Comparison of ENCODE assay signal across 12 cellular contexts in genomic region chr1:6801998-6802397, GRCh38. TPM values are rescaled to one million over a fixed set of nuclear protein-coding genes. Genes with fewer than 3 reads are reported as not detected.
A peak's percentile ranks its signal among the peaks of the same experiment; 100 is the strongest.
DNase-seq lines count a peak whose midpoint lies in the region; ATAC-seq and TF ChIP-seq lines count a peak whose summit lies in the region.
"Had no signal": no experiment of that assay in that cellular context is flagged by ENCODE, and none has a peak within 500 bp of the region (broad histone marks: within the 10 kb centered on the region; RNA-seq: fewer than 3 reads in every experiment).

No MANE protein-coding gene starts in this region.

- H3K27me3 ChIP-seq in left ventricle myocardium inferior (ENCODE audit: low read depth) (no peaks in the 10 kb centered on the region), testis (no peaks in the 10 kb centered on the region)
- H3K27me3 ChIP-seq: tibial nerve had no signal

- H3K27me3 Mint-ChIP-seq in HFFc6 (ENCODE audit: insufficient read depth), result no peaks in the 10 kb centered on the region
- H3K27me3 Mint-ChIP-seq in MCF 10A (ENCODE audit: insufficient read depth, unreplicated experiment), result no peaks in the 10 kb centered on the region
- no peaks in the 10 kb centered on the region for H3K27me3 Mint-ChIP-seq in activated naive CD8-positive, alpha-beta T cell treated with anti-CD3 and anti-CD28 coated beads, Interleukin-2, amount 50 U/mL, for 24 hours

- H3K27ac ChIP-seq in left ventricle myocardium inferior (replicated peaks) (peak overlapping the region; percentile 63), testis (peak overlapping the region in 1 of 2 donors; percentile 41)
- H3K27ac ChIP-seq: parathyroid adenoma, tibial nerve had no signal

- H3K27ac Mint-ChIP-seq in HFFc6 (peak overlapping the region; percentile 92), MCF 10A (ENCODE audit: low read depth, unreplicated experiment) (peak overlapping the region; percentile 90)
- H3K27ac Mint-ChIP-seq in activated naive CD8-positive, alpha-beta T cell treated with anti-CD3 and anti-CD28 coated beads, Interleukin-2, amount 50 U/mL, for 24 hours, result no peak overlapping the region

- H3K4me1 ChIP-seq in left ventricle myocardium inferior, result peaks cover 80% of the 10 kb centered on the region
- peaks cover 26% of the 10 kb centered on the region for H3K4me1 ChIP-seq in testis

- H3K4me3 ChIP-seq in left ventricle myocardium inferior (no peak overlapping the region), testis (no peak overlapping the region)
- H3K4me3 ChIP-seq: tibial nerve had no signal

- TF ChIP-seq CTCF in HFFc6 (IDR thresholded peaks at IDR 0.05) (no peak), MCF 10A (IDR thresholded peaks at IDR 0.05; ENCODE audit: unreplicated experiment) (no peak), left ventricle myocardium inferior (IDR thresholded peaks at IDR 0.05; ENCODE audit: borderline replicate concordance) (no peak), testis (IDR thresholded peaks at IDR 0.05) (no peak)

- intact Hi-C loops in MCF 10A (cut with micrococcal nuclease) (no loop called here), left ventricle myocardium inferior (cut with micrococcal nuclease) (no loop called here), testis (cut with DNase I; ENCODE audit: low total_unique reads) (no loop called here)

- no peak for TF ChIP-seq POLR2A in testis (IDR thresholded peaks at IDR 0.05)

- WGBS in testis, 2 donors, result 41 to 54% methylated on average over 3 of the region's 3 CpGs

- H3K4me1 Mint-ChIP-seq in HFFc6 (ENCODE audit: low read depth), result peaks cover 46% of the 10 kb centered on the region
- peaks cover 18% of the 10 kb centered on the region for H3K4me1 Mint-ChIP-seq in MCF 10A (ENCODE audit: insufficient read depth, unreplicated experiment)
- H3K4me1 Mint-ChIP-seq in activated naive CD8-positive, alpha-beta T cell treated with anti-CD3 and anti-CD28 coated beads, Interleukin-2, amount 50 U/mL, for 24 hours, result peaks cover 41% of the 10 kb centered on the region

- no peaks in the 10 kb centered on the region for H3K36me3 Mint-ChIP-seq in HFFc6 (ENCODE audit: low read depth)
- H3K36me3 Mint-ChIP-seq in MCF 10A (ENCODE audit: insufficient read depth, unreplicated experiment), result peaks cover 10% of the 10 kb centered on the region
- peaks cover 2% of the 10 kb centered on the region for H3K36me3 Mint-ChIP-seq in activated naive CD8-positive, alpha-beta T cell treated with anti-CD3 and anti-CD28 coated beads, Interleukin-2, amount 50 U/mL, for 24 hours (ENCODE audit: low read depth)

- CTCF ChIA-PET in MCF 10A (lab: Yijun Ruan, JAX), result interaction anchor here (0.6 to 1.9 kb wide), 9 partner anchors 9 to 584 kb away, joined by 3 to 6 read pairs (median 4); no protein-coding TSS in a partner anchor

- POLR2A ChIA-PET in MCF 10A (lab: Yijun Ruan, JAX), result interaction anchor here (0.8 to 1.5 kb wide), 7 partner anchors 9 to 69 kb away, joined by 3 to 15 read pairs (median 4); partner anchors contain the start of gene CAMTA1

- BruUV-seq in MCF 10A (replicated peaks; lab: Mats Ljungman, UMichigan), result no TSS peak

- H3K36me3 ChIP-seq in left ventricle myocardium inferior (no peaks in the 10 kb centered on the region), testis (ENCODE audit: low read depth, missing control alignments) (no peaks in the 10 kb centered on the region)
- H3K36me3 ChIP-seq: tibial nerve had no signal

- no peak for ATAC-seq in GM21717 (IDR thresholded peaks at IDR 0.05; ENCODE audit: unreplicated experiment)
- no peak for ATAC-seq in activated naive CD8-positive, alpha-beta T cell treated with anti-CD3 and anti-CD28 coated beads, Interleukin-2, amount 50 U/mL, for 24 hours

- peak overlapping the region; percentile 78 for H3K4me3 Mint-ChIP-seq in HFFc6
- H3K4me3 Mint-ChIP-seq in MCF 10A (ENCODE audit: unreplicated experiment), result no peak overlapping the region
- no peak overlapping the region for H3K4me3 Mint-ChIP-seq in activated naive CD8-positive, alpha-beta T cell treated with anti-CD3 and anti-CD28 coated beads, Interleukin-2, amount 50 U/mL, for 24 hours

- H3K9me3 ChIP-seq in left ventricle myocardium inferior (replicated peaks) (no peaks in the 10 kb centered on the region), testis (no peaks in the 10 kb centered on the region)
- H3K9me3 ChIP-seq: tibial nerve had no signal

- DNase-seq in HFFc6, result peak; percentile 65
- DNase-seq in MCF 10A (ENCODE audit: unreplicated experiment), result no peak
- DNase-seq in left ventricle myocardium inferior, result no peak
- DNase-seq in testis, result peak; percentile 41
- no peak for DNase-seq in C1 segment of cervical spinal cord (lab: John Stamatoyannopoulos, UW)
- DNase-seq in Ammon's horn (ENCODE audit: low spot score), result no peak
- DNase-seq in activated naive CD8-positive, alpha-beta T cell treated with anti-CD3 and anti-CD28 coated beads, Interleukin-2, amount 50 U/mL, for 24 hours, result no peak
- DNase-seq: DMS153, T-helper 1 cell had no signal

- H3K9me3 Mint-ChIP-seq in HFFc6 (no peaks in the 10 kb centered on the region), MCF 10A (ENCODE audit: unreplicated experiment) (no peaks in the 10 kb centered on the region)
- H3K9me3 Mint-ChIP-seq in activated naive CD8-positive, alpha-beta T cell treated with anti-CD3 and anti-CD28 coated beads, Interleukin-2, amount 50 U/mL, for 24 hours, result no peaks in the 10 kb centered on the region

RNA-seq across cellular contexts. Expression of gene CAMTA1, which starts 16.7 kb away (rescaled TPM):
- total RNA-seq in HFFc6 (2021; fragmentation: NEBNext Ultra II Directional; extraction: Animal tissue kit (Norgen Biotek cat#: 25700)), result 10 to 100 TPM; 78.1 to 96.6 (median 86.1) TPM
- total RNA-seq in MCF 10A (2022), result 74.1 and 95.8 TPM in 2 replicates
- total RNA-seq in left ventricle myocardium inferior, result 160 TPM
- 100 to 1,000 TPM; 119 to 158 TPM for total RNA-seq in testis
- polyA plus RNA-seq in testis (ENCODE audit: insufficient read depth, low read depth, low replicate concordance), result 116 TPM

Comparison
In these comparisons a context has a peak if more than half of its experiments do, and no peak if none do; other contexts are left out.
1. DNase-seq: peak in HFFc6 (single experiment) and testis (single experiment); none in MCF 10A (single experiment), left ventricle myocardium inferior (single experiment), C1 segment of cervical spinal cord (0 of 14), Ammon's horn (single experiment) and activated naive CD8-positive, alpha-beta T cell treated with anti-CD3 and anti-CD28 coated beads, Interleukin-2, amount 50 U/mL, for 24 hours (single experiment).